ENCODE assay signal across 14 cellular contexts in the genomic region with DNA sequence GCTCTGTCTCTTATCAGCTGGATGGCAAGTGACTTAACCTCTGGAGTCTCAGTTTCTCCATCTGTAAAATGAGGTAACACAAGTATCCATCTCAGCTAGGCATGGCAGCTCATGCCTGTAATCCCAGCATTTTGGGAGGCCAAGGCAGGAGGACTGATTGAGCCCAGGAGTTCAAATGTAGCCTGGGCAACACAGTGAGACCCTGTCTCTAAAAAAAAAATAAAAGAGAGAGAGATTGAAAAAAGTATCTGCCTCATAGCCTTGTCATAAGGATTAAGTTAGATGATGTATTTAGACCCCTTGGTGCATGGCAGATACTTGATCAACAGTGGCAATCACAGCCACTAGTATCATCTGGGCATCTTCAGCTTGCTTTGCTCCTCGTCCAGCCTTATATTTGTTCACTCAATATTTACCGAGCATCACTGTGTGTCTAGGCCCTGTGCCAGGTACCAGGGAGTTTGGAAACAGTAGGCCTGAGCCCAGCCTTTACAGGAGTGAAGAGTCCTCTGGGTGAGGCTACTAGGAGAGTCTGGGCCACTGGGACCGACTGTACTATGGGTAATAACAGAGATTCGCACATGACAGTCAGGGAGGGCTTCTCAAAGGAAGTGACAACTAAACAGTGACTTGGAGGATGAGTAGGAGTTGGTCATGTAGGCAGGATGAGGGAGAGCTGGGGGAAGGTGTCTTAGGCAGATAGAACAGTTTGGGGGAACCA. TPM values are rescaled to one million over a fixed set of nuclear protein-coding genes. Genes with fewer than 3 reads are reported as not detected.
A peak's percentile ranks its signal among the peaks of the same experiment; 100 is the strongest.
DNase-seq lines count a peak whose midpoint lies in the region; ATAC-seq, FAIRE-seq and TF ChIP-seq lines count a peak whose summit lies in the region.
"Had no signal": no experiment of that assay in that cellular context is flagged by ENCODE, and none has a peak within 500 bp of the region (broad histone marks: within the 10 kb centered on the region; RNA-seq: fewer than 3 reads in every experiment).

No MANE protein-coding gene starts in this region.

- WGBS in HepG2 (ENCODE audit: low lambda C conversion rate) = 3% methylated on average over 4 of the region's 4 CpGs

- ATAC-seq in HepG2 (peak; percentile 98), HG02571 (IDR thresholded peaks at IDR 0.05; ENCODE audit: unreplicated experiment) (no peak)

- peak overlapping the region; percentile 16; the same call in 1 of the 2 replicates for H3K4me2 ChIP-seq in HepG2 (ENCODE audit: low read depth, low read length)

- no peak overlapping the region for H3K9ac ChIP-seq in HepG2 (ENCODE audit: insufficient read depth, low read depth, low read length)

- H2AFZ ChIP-seq in HepG2 (ENCODE audit: low read length) = no peak overlapping the region

- POLR2A ChIA-PET in HepG2 (lab: Yijun Ruan, JAX) = interaction anchor here (0.9 to 1.9 kb wide), 3 partner anchors 39 to 100 kb away, joined by 3 to 5 read pairs (median 3); partner anchors contain the start of genes TBC1D2 and TRIM14

- TF ChIP-seq POLR2A in HepG2 (IDR thresholded peaks at IDR 0.05; ENCODE audit: insufficient read depth in 1 of 2, low read depth in 2 of 2, low read length in 2 of 2) = no peak

- peak; percentile 77 for FAIRE-seq in HepG2 (lab: Jason Lieb, UNC)
- FAIRE-seq: islet of Langerhans, urothelium cell line had no signal

- in situ Hi-C loops in HepG2 (cut with HindIII; ENCODE audit: extremely low pct_ligation_motif_present, low pct_unique_long_range_greater_than_20kb) = no loop called here

- H4K20me1 ChIP-seq in HepG2 (ENCODE audit: insufficient read depth, low read length) = no peaks in the 10 kb centered on the region

- BruUV-seq in HepG2 (replicated peaks; lab: Mats Ljungman, UMichigan) = no TSS peak

- no peaks in the 10 kb centered on the region for H3K9me3 ChIP-seq in HepG2 (ENCODE audit: low read length)

- H3K4me3 ChIP-seq in HepG2 (replicated peaks in 1 of 3; ENCODE audit: insufficient read depth in 1 of 3, low read depth in 2 of 3, low read length in 3 of 3) (no peak overlapping the region), foreskin fibroblast (ENCODE audit: low read depth in 1 of 2, low read length in 2 of 2) (no peak overlapping the region)

- intact Hi-C loops in HepG2 (cut with micrococcal nuclease; ENCODE audit: unreplicated experiment) = loop anchor here (1.0 kb wide), 1 partner anchor 10 kb away; no protein-coding TSS in a partner anchor

- peaks cover 42% of the 10 kb centered on the region for H3K4me1 ChIP-seq in HepG2 (ENCODE audit: insufficient read depth, low read length)

- TF ChIP-seq CTCF in 22Rv1 (IDR thresholded peaks at IDR 0.05) = no peak
- no peak for TF ChIP-seq CTCF in HepG2 (CRISPR knock-in tag; IDR thresholded peaks at IDR 0.05)
- no peak for TF ChIP-seq CTCF in foreskin fibroblast (IDR thresholded peaks at IDR 0.05; ENCODE audit: low read depth, low read length)

- peak in 1 of 2 experiments; percentile 65; a peak in 1 of 4 replicates for TF ChIP-seq EP300 in HepG2 (IDR thresholded peaks at IDR 0.05; ENCODE audit: low read depth in 2 of 2, low read length in 2 of 2)
- peak; percentile 60; the same call in 1 of the 2 replicates for TF ChIP-seq EP300 in HepG2 (CRISPR knock-in tag; IDR thresholded peaks at IDR 0.05; ENCODE audit: borderline replicate concordance)

- TF ChIP-seq RAD21 in HepG2 (CRISPR knock-in tag; IDR thresholded peaks at IDR 0.05) = 0 out of 2 replicates have a peak, but pooled peaks have one; percentile 26

- H3K79me2 ChIP-seq in HepG2 (ENCODE audit: insufficient read depth, low read length) = peaks cover 7% of the 10 kb centered on the region

- DNase-seq in ELR (ENCODE audit: low read depth) (peak; percentile 7), SHP77 (lab: John Stamatoyannopoulos, UW) (peak; percentile 89 to 94), HepG2 (ENCODE audit: low spot score) (peak; percentile 88), foreskin fibroblast (no peak), DMS 273 (lab: John Stamatoyannopoulos, UW; ENCODE audit: unreplicated experiment) (no peak), NOMO-1 treated with DMSO at 0.1 percent for 48 hours (lab: John Stamatoyannopoulos, UW; ENCODE audit: unreplicated experiment) (no peak)
- DNase-seq: activated CD4-positive, alpha-beta T cell treated with anti-CD3 and anti-CD28 coated beads for 4 hours; Kasumi-1; NCI-H446; nephron progenitor cell had no signal

- H3K36me3 ChIP-seq in HepG2 (replicated peaks in 1 of 2; ENCODE audit: control insufficient read depth in 1 of 2, insufficient read depth in 2 of 2, low read length in 2 of 2) = peaks cover 5 to 25% of the 10 kb centered on the region in 2 experiments; a peak in 4 of 5 replicates

- no peaks in the 10 kb centered on the region for H3K27me3 ChIP-seq in HepG2 (ENCODE audit: control insufficient read depth in 1 of 2, insufficient read depth in 2 of 2, low read length in 2 of 2)

- H3K27ac ChIP-seq in 22Rv1 (peak overlapping the region; percentile 67), HepG2 (ENCODE audit: extremely low read length, insufficient read depth, low read length) (no peak overlapping the region)

- CTCF ChIA-PET in HepG2 (lab: Yijun Ruan, JAX; ENCODE audit: low intra/inter-chr PET ratio, low total read pairs) = no interaction called here

RNA-seq across cellular contexts. Expression of gene CORO2A, which starts 34.2 kb away (rescaled TPM):
- 14.4 and 19.8 TPM in 2 replicates for total RNA-seq in HepG2 (2016; rRNA removed; fragmentation: Illumina TruSeq; extraction: Trizol)
- 3.5 and 3.6 TPM in 2 replicates for total RNA-seq in HepG2 (2016; cell fraction: cytosol; rRNA removed; fragmentation: Illumina TruSeq; extraction: Trizol; ENCODE audit: low read depth)
- 14.0 and 19.0 TPM in 2 replicates for total RNA-seq in HepG2 (2016; cell fraction: insoluble cytoplasmic fraction; rRNA removed; fragmentation: Illumina TruSeq; extraction: Trizol)
- 12.4 and 12.5 TPM in 2 replicates for total RNA-seq in HepG2 (2016; cell fraction: membrane; rRNA removed; fragmentation: Illumina TruSeq; extraction: Trizol)
- 8.5 and 10.2 TPM in 2 replicates for total RNA-seq in HepG2 (2016; cell fraction: nucleus; rRNA removed; fragmentation: Illumina TruSeq; extraction: Trizol)
- polyA plus RNA-seq in HepG2 (2011; rRNA removed) = 12.9 and 15.3 TPM in 2 replicates
- polyA plus RNA-seq in HepG2 (2011; cell fraction: cytosol; rRNA removed) = 12.3 and 15.4 TPM in 2 replicates
- 7.9 and 8.1 TPM in 2 replicates for polyA plus RNA-seq in HepG2 (2011; cell fraction: nucleus; rRNA removed)
- 5.9 and 8.4 TPM in 2 replicates for polyA plus RNA-seq in HepG2 (2012)
- 5.6 TPM in 2 replicates for polyA plus RNA-seq in HepG2 (2016; cell fraction: cytosol; fragmentation: Illumina TruSeq; extraction: Trizol; ENCODE audit: low read depth)
- 21.2 and 23.2 TPM in 2 replicates for polyA plus RNA-seq in HepG2 (2016; cell fraction: insoluble cytoplasmic fraction; fragmentation: Illumina TruSeq; extraction: Trizol; ENCODE audit: low read depth)
- 9.4 and 10.3 TPM in 2 replicates for polyA plus RNA-seq in HepG2 (2016; cell fraction: membrane; fragmentation: Illumina TruSeq; extraction: Trizol; ENCODE audit: low read depth)
- polyA plus RNA-seq in HepG2 (2016; cell fraction: nucleus; fragmentation: Illumina TruSeq; extraction: Trizol; ENCODE audit: insufficient read depth, low read depth) = 21.7 and 22.4 TPM in 2 replicates
- 7.1 and 26.4 TPM in 2 replicates for polyA minus RNA-seq in HepG2 (2011; rRNA and poly(A)+ RNA removed; ENCODE audit: low replicate concordance)
- polyA minus RNA-seq in HepG2 (2011; cell fraction: cytosol; rRNA and poly(A)+ RNA removed) = 9.8 and 10.3 TPM in 2 replicates
- polyA minus RNA-seq in HepG2 (2011; cell fraction: nucleus; rRNA and poly(A)+ RNA removed) = 4.6 and 5.3 TPM in 2 replicates

RNA-seq across cellular contexts. Expression of gene TRIM14, which starts 39.2 kb away (rescaled TPM):
- 13.0 and 13.8 TPM in 2 replicates for total RNA-seq in HepG2 (2016; rRNA removed; fragmentation: Illumina TruSeq; extraction: Trizol)
- 2.3 TPM in 2 replicates for total RNA-seq in HepG2 (2016; cell fraction: cytosol; rRNA removed; fragmentation: Illumina TruSeq; extraction: Trizol; ENCODE audit: low read depth)
- total RNA-seq in HepG2 (2016; cell fraction: insoluble cytoplasmic fraction; rRNA removed; fragmentation: Illumina TruSeq; extraction: Trizol) = 12.7 and 13.4 TPM in 2 replicates
- 10.0 and 10.5 TPM in 2 replicates for total RNA-seq in HepG2 (2016; cell fraction: membrane; rRNA removed; fragmentation: Illumina TruSeq; extraction: Trizol)
- total RNA-seq in HepG2 (2016; cell fraction: nucleus; rRNA removed; fragmentation: Illumina TruSeq; extraction: Trizol) = 8.9 and 10.9 TPM in 2 replicates
- 9.2 and 10.7 TPM in 2 replicates for polyA plus RNA-seq in HepG2 (2011; rRNA removed)
- polyA plus RNA-seq in HepG2 (2011; cell fraction: cytosol; rRNA removed) = 9.6 and 10.5 TPM in 2 replicates
- 17.8 and 18.3 TPM in 2 replicates for polyA plus RNA-seq in HepG2 (2011; cell fraction: nucleus; rRNA removed)
- 10.9 and 11.2 TPM in 2 replicates for polyA plus RNA-seq in HepG2 (2012)
- polyA plus RNA-seq in HepG2 (2016; cell fraction: cytosol; fragmentation: Illumina TruSeq; extraction: Trizol; ENCODE audit: low read depth) = 2.3 and 2.5 TPM in 2 replicates
- polyA plus RNA-seq in HepG2 (2016; cell fraction: insoluble cytoplasmic fraction; fragmentation: Illumina TruSeq; extraction: Trizol; ENCODE audit: low read depth) = 20.7 and 23.4 TPM in 2 replicates
- polyA plus RNA-seq in HepG2 (2016; cell fraction: membrane; fragmentation: Illumina TruSeq; extraction: Trizol; ENCODE audit: low read depth) = 10.0 and 10.7 TPM in 2 replicates
- 27.9 and 30.3 TPM in 2 replicates for polyA plus RNA-seq in HepG2 (2016; cell fraction: nucleus; fragmentation: Illumina TruSeq; extraction: Trizol; ENCODE audit: insufficient read depth, low read depth)
- polyA minus RNA-seq in HepG2 (2011; rRNA and poly(A)+ RNA removed; ENCODE audit: low replicate concordance) = 11.5 and 20.5 TPM in 2 replicates
- polyA minus RNA-seq in HepG2 (2011; cell fraction: cytosol; rRNA and poly(A)+ RNA removed) = 7.7 and 8.4 TPM in 2 replicates
- polyA minus RNA-seq in HepG2 (2011; cell fraction: nucleus; rRNA and poly(A)+ RNA removed) = 7.7 and 8.5 TPM in 2 replicates

Comparison
In these comparisons a context has a peak if more than half of its experiments do, and no peak if none do; other contexts are left out.
1. DNase-seq: peak in ELR (single experiment), SHP77 (2 of 2) and HepG2 (single experiment); none in foreskin fibroblast (0 of 2), DMS 273 (single experiment) and NOMO-1 treated with DMSO at 0.1 percent for 48 hours (single experiment).